In the genomic region with DNA sequence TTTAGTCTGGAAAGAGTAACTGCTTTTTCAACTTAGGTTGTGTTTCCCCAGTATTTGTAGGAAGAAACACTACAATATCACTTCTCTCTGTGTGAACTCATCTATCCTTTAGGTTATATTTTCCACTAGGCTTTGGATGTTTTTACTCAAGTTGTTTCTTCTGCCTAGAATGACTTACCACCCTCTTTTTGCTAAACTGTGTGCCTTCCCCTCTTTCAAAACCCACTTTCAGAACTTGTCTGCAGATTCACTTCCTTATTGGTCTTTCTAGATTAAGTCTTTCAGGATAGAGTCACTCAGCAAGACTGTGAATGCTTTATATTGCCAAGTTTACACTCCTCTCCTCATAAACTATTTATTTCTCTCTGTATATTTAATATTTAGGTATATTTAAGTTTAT, we compare ENCODE assay signal across 15 cellular contexts. TPM values are rescaled to one million over a fixed set of nuclear protein-coding genes. Genes with fewer than 3 reads are reported as not detected.
DNase-seq lines count a peak whose midpoint lies in the region; ATAC-seq and TF ChIP-seq lines count a peak whose summit lies in the region.
"Had no signal": no experiment of that assay in that cellular context is flagged by ENCODE, and none has a peak within 500 bp of the region (broad histone marks: within the 10 kb centered on the region; RNA-seq: fewer than 3 reads in every experiment).

No MANE protein-coding gene starts in this region.

- H3K27me3 ChIP-seq in Loucy (ENCODE audit: insufficient read depth, low read length, poor library complexity, severe bottlenecking) (no peaks in the 10 kb centered on the region), skeletal muscle tissue (ENCODE audit: control insufficient read depth in 3 of 3, insufficient read depth in 3 of 3, low read length in 3 of 3) (no peaks in the 10 kb centered on the region), MM.1S (replicated peaks; ENCODE audit: insufficient read depth, low read length) (peaks cover 16% of the 10 kb centered on the region; the same call in 1 of the 2 replicates)
- H3K27me3 ChIP-seq: stomach had no signal

- intact Hi-C loops in Right ventricle myocardium inferior (cut with DNase I) = no loop called here

- no peak overlapping the region for H3K4me2 ChIP-seq in Loucy (ENCODE audit: low read depth, low read length, poor library complexity, severe bottlenecking)
- no peak overlapping the region for H3K4me2 ChIP-seq in MM.1S (ENCODE audit: low read depth, low read length)

- no peak overlapping the region for H3K4me3 ChIP-seq in Loucy (ENCODE audit: low read length, poor library complexity, severe bottlenecking)
- H3K4me3 ChIP-seq in skeletal muscle tissue (ENCODE audit: low read length in 3 of 3) = no peak overlapping the region
- H3K4me3 ChIP-seq in MM.1S (ENCODE audit: low read length) = no peak overlapping the region
- H3K4me3 ChIP-seq: stomach had no signal

- H3K9me3 ChIP-seq in Loucy (ENCODE audit: insufficient read depth, low read depth, low read length) (no peaks in the 10 kb centered on the region), skeletal muscle tissue (ENCODE audit: control insufficient read depth in 3 of 3, low read length in 3 of 3) (no peaks in the 10 kb centered on the region), MM.1S (replicated peaks; ENCODE audit: insufficient read depth, low read length) (no peaks in the 10 kb centered on the region)
- H3K9me3 ChIP-seq: stomach had no signal

- H4K20me1 ChIP-seq in Loucy (ENCODE audit: insufficient read depth, low read length, poor library complexity, severe bottlenecking) (no peaks in the 10 kb centered on the region), MM.1S (ENCODE audit: insufficient read depth, low read length) (no peaks in the 10 kb centered on the region)

- ATAC-seq in GM19023 (IDR thresholded peaks at IDR 0.05; ENCODE audit: unreplicated experiment) = peak; percentile 72
- ATAC-seq in HG02642 (IDR thresholded peaks at IDR 0.05; ENCODE audit: poor library complexity, unreplicated experiment) = peak; percentile 77
- no peak for ATAC-seq in left lobe of liver
- ATAC-seq in Right ventricle myocardium inferior = no peak

- H3K9ac ChIP-seq in Loucy (ENCODE audit: low read depth, low read length, poor library complexity, severe bottlenecking) (no peak overlapping the region), skeletal muscle tissue (ENCODE audit: low read depth in 1 of 3, low read length in 3 of 3) (peak overlapping the region in 2 of 3 donors; percentile 15 to 19), MM.1S (ENCODE audit: low read length) (no peak overlapping the region)

- H3K27ac ChIP-seq in skeletal muscle tissue (ENCODE audit: low read depth, low read length) (no peak overlapping the region), MM.1S (ENCODE audit: low read length) (no peak overlapping the region)
- H3K27ac ChIP-seq: stomach had no signal

- H3K9me2 ChIP-seq in Loucy (replicated peaks; ENCODE audit: low read depth, low read length) (no peaks in the 10 kb centered on the region), MM.1S (replicated peaks; ENCODE audit: insufficient read depth, low read length) (no peaks in the 10 kb centered on the region)

- H3K4me1 ChIP-seq in Loucy (ENCODE audit: insufficient read depth, low read length, poor library complexity, severe bottlenecking) (peaks cover 13% of the 10 kb centered on the region), skeletal muscle tissue (ENCODE audit: control insufficient read depth in 3 of 3, insufficient read depth in 3 of 3, low read length in 3 of 3) (peaks cover 7 to 11% (median 10%) of the 10 kb centered on the region in 3 donors), MM.1S (ENCODE audit: low read length) (peaks cover 9% of the 10 kb centered on the region)

- TF ChIP-seq CTCF in Loucy (conservative IDR thresholded peaks at IDR 0.05; ENCODE audit: low read length) (no peak), MM.1S (IDR thresholded peaks at IDR 0.05; ENCODE audit: low read length) (no peak)

- H2AFZ ChIP-seq in Loucy (ENCODE audit: low read length) (peak overlapping the region; percentile 68), MM.1S (ENCODE audit: low read length) (no peak overlapping the region)

- H3K79me2 ChIP-seq in Loucy (ENCODE audit: insufficient read depth, low read length) (no peaks in the 10 kb centered on the region), MM.1S (ENCODE audit: low read length) (no peaks in the 10 kb centered on the region)

- DNase-seq in left lobe of liver (ENCODE audit: low spot score) (no peak), NCI-H146 treated with DMSO at 0.1 percent for 48 hours (lab: John Stamatoyannopoulos, UW; ENCODE audit: unreplicated experiment) (no peak), MM.1S (no peak), Right ventricle myocardium inferior (ENCODE audit: missing footprints) (no peak)
- DNase-seq: activated CD4-positive, alpha-beta T cell treated with anti-CD3 and anti-CD28 coated beads, Interleukin-2, amount 10 ng/mL, durations not matched to agents 7 days and 5 days; activated naive CD8-positive, alpha-beta T cell treated with anti-CD3 and anti-CD28 coated beads, Interleukin-2, amount 10 ng/mL, durations not matched to agents 7 days and 5 days; Calu3; effector CD4-positive, alpha-beta T cell; NCI-H2107; stimulated activated CD4-positive, alpha-beta T cell treated with anti-CD3 and anti-CD28 coated beads, Interleukin-15, amount 100 ng/mL, for 24 hours; stomach had no signal

- H3F3A ChIP-seq in Loucy (ENCODE audit: low read depth) (no peaks in the 10 kb centered on the region), MM.1S (ENCODE audit: insufficient read depth, low read length) (peaks cover 7% of the 10 kb centered on the region; the same call in 1 of the 2 replicates)

- H3K36me3 ChIP-seq in Loucy (ENCODE audit: insufficient read depth, low read length) = no peaks in the 10 kb centered on the region
- H3K36me3 ChIP-seq in skeletal muscle tissue (ENCODE audit: control insufficient read depth in 3 of 3, insufficient read depth in 3 of 3, low read length in 3 of 3) = no peaks in the 10 kb centered on the region
- H3K36me3 ChIP-seq in MM.1S (replicated peaks; ENCODE audit: insufficient read depth, low read length) = no peaks in the 10 kb centered on the region
- H3K36me3 ChIP-seq: stomach had no signal

RNA-seq across cellular contexts. Expression of a gene that starts 14.2 kb away (rescaled TPM):
- total RNA-seq in skeletal muscle tissue (87.2 TPM), left lobe of liver (84.4 TPM), Right ventricle myocardium inferior (461 TPM)

Comparison
In these comparisons a context has a peak if more than half of its experiments do, and no peak if none do; other contexts are left out.
1. ATAC-seq: peak in GM19023 (single experiment) and HG02642 (single experiment); none in left lobe of liver (single experiment) and Right ventricle myocardium inferior (single experiment).
2. H3K9ac ChIP-seq: peak in skeletal muscle tissue (2 of 3); none in Loucy (single experiment) and MM.1S (single experiment).